ENCODE assay signal across 14 cellular contexts in the genomic region with DNA sequence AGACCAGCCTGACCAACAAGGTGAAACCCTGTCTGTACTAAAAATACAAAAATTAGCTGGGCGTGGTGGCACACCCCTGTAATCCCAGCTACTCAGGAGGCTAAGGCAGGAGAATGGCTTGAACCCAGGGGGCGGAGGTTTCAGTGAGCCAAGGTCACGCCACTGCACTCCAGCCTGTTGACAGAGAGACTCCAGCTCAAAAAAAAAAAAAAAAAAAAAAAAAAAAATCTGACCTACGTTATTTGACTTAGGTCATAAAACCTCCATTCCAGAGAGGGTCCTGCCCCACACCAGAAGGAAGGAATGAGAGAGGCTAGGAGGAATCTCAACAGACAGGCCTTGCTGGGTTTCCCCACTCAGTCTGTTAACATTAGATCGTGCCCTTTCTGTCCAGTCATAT. TPM values are rescaled to one million over a fixed set of nuclear protein-coding genes. Genes with fewer than 3 reads are reported as not detected.
DNase-seq lines count a peak whose midpoint lies in the region; ATAC-seq, FAIRE-seq and TF ChIP-seq lines count a peak whose summit lies in the region.
"Not testable (repeated sequence)": the region's sequence is repeated elsewhere in the genome, so short reads cannot be mapped to it uniquely, and the experiment has no call there.
"Had no signal": no experiment of that assay in that cellular context is flagged by ENCODE, and none has a peak within 500 bp of the region (broad histone marks: within the 10 kb centered on the region; RNA-seq: fewer than 3 reads in every experiment).

No MANE protein-coding gene starts in this region.

- not testable (repeated sequence) for H3K9me3 Mint-ChIP-seq in Caco-2 (ENCODE audit: unreplicated experiment)

- H2AK5ac ChIP-seq in mesenchymal stem cell (ENCODE audit: low read length, severe bottlenecking) = not testable (repeated sequence)

- FAIRE-seq in K562 (lab: Jason Lieb, UNC) = not testable (repeated sequence)

- not testable (repeated sequence) for H2BK15ac ChIP-seq in mesenchymal stem cell (ENCODE audit: low read depth, poor library complexity, severe bottlenecking)

- not testable (repeated sequence) for H3K9me3 ChIP-seq in Caco-2; HCT116 (ENCODE audit: control insufficient read depth in 1 of 2, insufficient read depth in 1 of 2, low read depth in 1 of 2, low read length in 2 of 2); K562 (replicated peaks; ENCODE audit: control insufficient read depth, insufficient read depth, low read depth, low read length); mesenchymal stem cell (ENCODE audit: control insufficient read depth, low read length); smooth muscle cell (replicated peaks; ENCODE audit: low read depth)

- H3K4me3 ChIP-seq in Caco-2 (ENCODE audit: low read depth, low read length); HCT116 (replicated peaks in 1 of 2; ENCODE audit: low read depth in 1 of 2, low read length in 2 of 2); K562; mesenchymal stem cell (ENCODE audit: insufficient read depth in 1 of 2, low read depth in 1 of 2, low read length in 2 of 2); smooth muscle cell: not testable (repeated sequence)

- intact Hi-C loops in Caco-2 (cut with micrococcal nuclease; ENCODE audit: unreplicated experiment); HCT116 (cut with micrococcal nuclease); K562 (cut with micrococcal nuclease): not testable (repeated sequence)

- H3K36me3 Mint-ChIP-seq in Caco-2 (ENCODE audit: insufficient read depth, unreplicated experiment) = not testable (repeated sequence)

- not testable (repeated sequence) for TF ChIP-seq CTCF in Caco-2 (IDR thresholded peaks at IDR 0.05; ENCODE audit: insufficient read depth in 1 of 2, low read depth in 1 of 2, low read length in 1 of 2, severe bottlenecking in 1 of 2, unreplicated experiment in 1 of 2); HCT116 (IDR thresholded peaks at IDR 0.05 in 2 of 3, conservative IDR thresholded peaks at IDR 0.05 in 1 of 3; ENCODE audit: borderline replicate concordance in 1 of 3, insufficient read depth in 1 of 3, low read depth in 2 of 3, low read length in 2 of 3); K562 (IDR thresholded peaks at IDR 0.05 in 2 of 3, conservative IDR thresholded peaks at IDR 0.05 in 1 of 3; ENCODE audit: insufficient read depth in 2 of 3, low read depth in 1 of 3, low read length in 3 of 3); smooth muscle cell (IDR thresholded peaks at IDR 0.05; ENCODE audit: borderline replicate concordance, insufficient read depth, poor library complexity, severe bottlenecking)

- H3K4ac ChIP-seq in mesenchymal stem cell (ENCODE audit: low read depth in 1 of 2, low read length in 2 of 2) = not testable (repeated sequence)

- H3K4me1 Mint-ChIP-seq in Caco-2 (ENCODE audit: low read depth, unreplicated experiment) = peaks cover 16% of the 10 kb centered on the region

- not testable (repeated sequence) for H2BK12ac ChIP-seq in mesenchymal stem cell (ENCODE audit: low read length in 2 of 2)

- WGBS in K562 (ENCODE audit: insufficient coverage, low coverage, missing lambda C conversion rate) = 54% methylated on average over 4 of the region's 5 CpGs
- WGBS in mesenchymal stem cell = 62% methylated on average over 5 of the region's 5 CpGs
- 73% methylated on average over 5 of the region's 5 CpGs for WGBS in smooth muscle cell (ENCODE audit: low lambda C conversion rate)

- not testable (repeated sequence) for H3K18ac ChIP-seq in mesenchymal stem cell (ENCODE audit: low read depth in 1 of 2, low read length in 2 of 2)

- H3K9ac ChIP-seq in HCT116 (ENCODE audit: low read length); K562 (ENCODE audit: insufficient read depth in 1 of 2, low read depth in 2 of 2, low read length in 2 of 2); mesenchymal stem cell (ENCODE audit: low read length); smooth muscle cell (ENCODE audit: low read depth): not testable (repeated sequence)

- H4K20me1 ChIP-seq in HCT116 (ENCODE audit: insufficient read depth); K562 (replicated peaks; ENCODE audit: control insufficient read depth, insufficient read depth, low read length); smooth muscle cell (ENCODE audit: low read depth): not testable (repeated sequence)

- not testable (repeated sequence) for H3K27ac ChIP-seq in HCT116 (ENCODE audit: low read depth, low read length); K562 (ENCODE audit: extremely low read depth, low read depth, low read length); mesenchymal stem cell (ENCODE audit: low read length, poor library complexity, severe bottlenecking)
- H3K27ac ChIP-seq in smooth muscle cell (ENCODE audit: low read depth) = peak overlapping the region; percentile 13

- H4K91ac ChIP-seq in mesenchymal stem cell (ENCODE audit: low read length) = not testable (repeated sequence)

- not testable (repeated sequence) for H4K8ac ChIP-seq in mesenchymal stem cell (ENCODE audit: low read length)

- in situ Hi-C loops in K562 (cut with MboI) = loop anchor here (5.0 kb wide), 1 partner anchor 159 kb away; no protein-coding TSS in a partner anchor

- H3K4me2 ChIP-seq in HCT116 (ENCODE audit: low read length); K562 (ENCODE audit: insufficient read depth, low read length); mesenchymal stem cell (ENCODE audit: low read length, poor library complexity, severe bottlenecking); smooth muscle cell: not testable (repeated sequence)

- not testable (repeated sequence) for TF ChIP-seq RAD21 in HCT116 (IDR thresholded peaks at IDR 0.05; ENCODE audit: low read depth); K562 (CRISPR knock-in tag; conservative IDR thresholded peaks at IDR 0.05 in 1 of 2, IDR thresholded peaks at IDR 0.05 in 1 of 2)

- H3K23ac ChIP-seq in mesenchymal stem cell (ENCODE audit: low read length in 2 of 2) = not testable (repeated sequence)

- not testable (repeated sequence) for H2BK5ac ChIP-seq in mesenchymal stem cell (ENCODE audit: low read depth, low read length, poor library complexity, severe bottlenecking)

- H3F3A ChIP-seq in smooth muscle cell (ENCODE audit: low read depth) = not testable (repeated sequence)

- POLR2A ChIA-PET in Caco-2 (lab: Charles Lee) = interaction anchor here (0.5 to 0.7 kb wide), 16 partner anchors 10 to 479 kb away, joined by 3 to 12 read pairs (median 5); partner anchors contain the start of genes MYO1A, NEMP1 and PTGES3
- POLR2A ChIA-PET in HCT116 (lab: Charles Lee) = interaction anchor here (1.3 kb wide), 1 partner anchor 9 kb away, joined by 4 read pairs; no protein-coding TSS in a partner anchor
- POLR2A ChIA-PET in K562 (lab: Yijun Ruan, JAX) = interaction anchor here (1.0 to 1.3 kb wide), 3 partner anchors 19 to 293 kb away, joined by 3 to 7 read pairs (median 6); partner anchors contain the start of gene NACA

- peak overlapping the region; percentile 15 for H2AFZ ChIP-seq in HCT116 (ENCODE audit: low read depth, low read length, poor library complexity, severe bottlenecking)
- peak overlapping the region; percentile 64; the same call in 1 of the 2 replicates for H2AFZ ChIP-seq in K562 (ENCODE audit: low read depth, low read length)
- H2AFZ ChIP-seq in mesenchymal stem cell (ENCODE audit: low read depth, low read length) = not testable (repeated sequence)
- H2AFZ ChIP-seq in smooth muscle cell (ENCODE audit: low read depth) = peak overlapping the region; percentile 39

- peak overlapping the region; percentile 94 for H3K27ac Mint-ChIP-seq in Caco-2 (ENCODE audit: unreplicated experiment)

- not testable (repeated sequence) for H3K4me3 Mint-ChIP-seq in Caco-2 (ENCODE audit: unreplicated experiment)

- H3K4me1 ChIP-seq in Caco-2 = peaks cover 23% of the 10 kb centered on the region
- H3K4me1 ChIP-seq in HCT116 (ENCODE audit: control insufficient read depth in 1 of 2, insufficient read depth in 2 of 2, low read length in 2 of 2); K562 (replicated peaks in 1 of 2; ENCODE audit: control insufficient read depth in 2 of 2, insufficient read depth in 2 of 2, low read length in 2 of 2); mesenchymal stem cell (ENCODE audit: control insufficient read depth, insufficient read depth, low read depth, low read length); smooth muscle cell (ENCODE audit: low read depth): not testable (repeated sequence)

- not testable (repeated sequence) for H3K27me3 Mint-ChIP-seq in Caco-2 (ENCODE audit: insufficient read depth, unreplicated experiment)

- TF ChIP-seq EP300 in K562 (IDR thresholded peaks at IDR 0.05; ENCODE audit: low read length) = not testable (repeated sequence)

- not testable (repeated sequence) for H3K27me3 ChIP-seq in Caco-2 (replicated peaks; ENCODE audit: control insufficient read depth, insufficient read depth, low read length); smooth muscle cell (ENCODE audit: low read depth)
- H3K27me3 ChIP-seq in HCT116 (ENCODE audit: insufficient read depth, low read length) (peaks cover 23% of the 10 kb centered on the region; the same call in 1 of the 2 replicates), K562 (ENCODE audit: control insufficient read depth in 2 of 2, insufficient read depth in 2 of 2, low read length in 2 of 2) (peaks cover 2 to 11% of the 10 kb centered on the region in 2 experiments), mesenchymal stem cell (ENCODE audit: control insufficient read depth in 1 of 2, insufficient read depth in 1 of 2, low read length in 2 of 2) (peaks cover 34 to 39% of the 10 kb centered on the region in 2 experiments)

- not testable (repeated sequence) for H3K9me2 ChIP-seq in HCT116 (ENCODE audit: insufficient read depth)

- ATAC-seq in HCT116, K562: not testable (repeated sequence)

- H3K36me3 ChIP-seq in Caco-2 (ENCODE audit: control insufficient read depth, insufficient read depth, low read length); HCT116 (ENCODE audit: control insufficient read depth in 1 of 2, insufficient read depth in 2 of 2, low read length in 2 of 2); K562 (ENCODE audit: control insufficient read depth, insufficient read depth, low read length); mesenchymal stem cell (ENCODE audit: control insufficient read depth in 1 of 2, insufficient read depth in 2 of 2, low read depth in 1 of 2, low read length in 2 of 2); smooth muscle cell (ENCODE audit: low read depth): not testable (repeated sequence)

- H3K9me1 ChIP-seq in K562 (ENCODE audit: control insufficient read depth, insufficient read depth, low read length) = not testable (repeated sequence)

- CTCF ChIA-PET in Caco-2 (lab: Charles Lee) (interaction anchor here (0.6 to 2.1 kb wide), 14 partner anchors 8 to 731 kb away, joined by 3 to 29 read pairs (median 4); partner anchors contain the start of genes LRP1, MYO1A and STAT6), HCT116 (lab: Charles Lee) (interaction anchor here (1.1 to 1.6 kb wide), 2 partner anchors 10 to 17 kb away, joined by 5 to 6 read pairs; no protein-coding TSS in a partner anchor), K562 (lab: Yijun Ruan, JAX; ENCODE audit: low intra/inter-chr PET ratio) (interaction anchor here (0.7 kb wide), 1 partner anchor 11 kb away, joined by 3 read pairs; no protein-coding TSS in a partner anchor)

- not testable (repeated sequence) for H3K79me1 ChIP-seq in mesenchymal stem cell (replicated peaks; ENCODE audit: low read length, poor library complexity, severe bottlenecking)

- H2BK120ac ChIP-seq in mesenchymal stem cell (ENCODE audit: low read depth, low read length) = not testable (repeated sequence)

- DNase-seq in Caco-2 (peak; percentile 79 to 83), LoVo (ENCODE audit: low spot score) (peak; percentile 14), islet precursor cell (peak; percentile 79), mesenchymal stem cell (peak; percentile 51)
- not testable (repeated sequence) for DNase-seq in HCT116 (ENCODE audit: low read depth, low spot score); K562 (ENCODE audit: extremely low read depth in 1 of 4, low spot score in 3 of 4); smooth muscle cell (lab: John Stamatoyannopoulos, UW; ENCODE audit: unreplicated experiment)

- RAD21 ChIA-PET in HCT116 (lab: Charles Lee; ENCODE audit: low non-redundant PET in 1 of 2, low total read pairs in 2 of 2, uncharacterized antibody in 2 of 2, unreplicated experiment in 2 of 2) = not testable (repeated sequence)

- TF ChIP-seq POLR2A in HCT116 (IDR thresholded peaks at IDR 0.05; ENCODE audit: borderline replicate concordance, extremely low read depth, insufficient read depth, insufficient read length); K562 (conservative IDR thresholded peaks at IDR 0.05): not testable (repeated sequence)

- H3K14ac ChIP-seq in mesenchymal stem cell (ENCODE audit: low read length in 2 of 2) = not testable (repeated sequence)

- BruUV-seq in Caco-2 (replicated peaks; lab: Mats Ljungman, UMichigan); HCT116 (replicated peaks; lab: Mats Ljungman, UMichigan); K562 (replicated peaks; lab: Mats Ljungman, UMichigan): not testable (repeated sequence)

- H3K79me2 ChIP-seq in HCT116 (ENCODE audit: insufficient read depth, low read length); K562 (ENCODE audit: control insufficient read depth, insufficient read depth, low read length); smooth muscle cell (ENCODE audit: low read depth): not testable (repeated sequence)

RNA-seq across cellular contexts. Expression of gene TAC3, which starts 2.0 kb away (rescaled TPM):
- total RNA-seq in Caco-2 (2022) (1.6 and 3.1 TPM in 2 replicates), HCT116 (2021; ENCODE audit: unreplicated experiment) (not detected), K562 (2014; rRNA removed) (0.64 and 1.9 TPM in 2 replicates), K562 (2014; rRNA removed; fragmentation: Illumina TruSeq; extraction: Trizol) (0.76 and 1.1 TPM in 2 replicates), K562 (2015; rRNA removed; fragmentation: Illumina TruSeq; extraction: Trizol) (1.4 and 1.8 TPM in 2 replicates), K562 (2021) (0.29 and 1.7 TPM in 2 replicates), smooth muscle cell (0.90 and 6.3 TPM in 2 replicates)
- 0.11 and 0.31 TPM in 2 replicates for polyA plus RNA-seq in HCT116 (2012)
- total RNA-seq in K562 (2011; cell fraction: chromatin; rRNA removed; ENCODE audit: low replicate concordance) = 0.92 and 1.2 TPM in 2 replicates
- 1.3 and 2.3 TPM in 2 replicates for total RNA-seq in K562 (2011; cell fraction: nucleolus; rRNA removed)
- 1.8 and 2.0 TPM in 2 replicates for total RNA-seq in K562 (2011; cell fraction: nucleoplasm; rRNA removed)
- polyA plus RNA-seq in K562 (2011; rRNA removed) (0.87 and 2.8 TPM in 2 replicates), K562 (2014; fragmentation: Illumina TruSeq; extraction: Trizol) (2.0 and 2.7 TPM in 2 replicates), K562 (2014; fragmentation: Nextera tagmentation; extraction: Ambion mirVana) (1 to 10 TPM; 2.4 to 2.6 TPM), K562 (2014; rRNA removed) (1.2 and 1.6 TPM in 2 replicates), smooth muscle cell (1.7 and 4.1 TPM in 2 replicates)
- polyA plus RNA-seq in K562 (2011; cell fraction: cytosol; rRNA removed) = 1.5 and 3.6 TPM in 2 replicates
- polyA plus RNA-seq in K562 (2011; cell fraction: nucleus; rRNA removed) = 0.38 and 0.98 TPM in 2 replicates
- 2.9 and 3.1 TPM in 2 replicates for polyA plus RNA-seq in K562 (2012)
- polyA minus RNA-seq in K562 (2011; rRNA and poly(A)+ RNA removed) = 0.39 and 1.1 TPM in 2 replicates
- polyA minus RNA-seq in K562 (2011; cell fraction: cytosol; rRNA and poly(A)+ RNA removed) = 0.95 TPM in 1 of 2 replicates, not detected in the other
- polyA minus RNA-seq in K562 (2011; cell fraction: nucleus; rRNA and poly(A)+ RNA removed) = not detected in 2 replicates
- polyA plus RNA-seq in mesenchymal stem cell (2013, experiment 1 of 2) = 1.3 TPM
- polyA plus RNA-seq in mesenchymal stem cell (2013, experiment 2 of 2) = 0.96 TPM
- total RNA-seq: CD4-positive, alpha-beta T cell; GM12878; HFFc6; HT1080 had no signal
- polyA plus RNA-seq: BJ, IgD-negative memory B cell had no signal

RNA-seq across cellular contexts. Expression of gene ZBTB39, which starts 12.0 kb away (rescaled TPM):
- 12.2 and 12.8 TPM in 2 replicates for total RNA-seq in Caco-2 (2022)
- 12.3 TPM for total RNA-seq in HCT116 (2021; ENCODE audit: unreplicated experiment)
- polyA plus RNA-seq in HCT116 (2012) = 6.6 and 6.9 TPM in 2 replicates
- 23.7 and 34.4 TPM in 2 replicates for total RNA-seq in K562 (2011; cell fraction: chromatin; rRNA removed; ENCODE audit: low replicate concordance)
- total RNA-seq in K562 (2011; cell fraction: nucleolus; rRNA removed) = 21.3 and 23.3 TPM in 2 replicates
- total RNA-seq in K562 (2011; cell fraction: nucleoplasm; rRNA removed) = 23.4 and 26.0 TPM in 2 replicates
- total RNA-seq in K562 (2014; rRNA removed) = 7.7 and 10.3 TPM in 2 replicates
- total RNA-seq in K562 (2014; rRNA removed; fragmentation: Illumina TruSeq; extraction: Trizol) = 8.6 and 9.3 TPM in 2 replicates
- 8.7 TPM in 2 replicates for total RNA-seq in K562 (2015; rRNA removed; fragmentation: Illumina TruSeq; extraction: Trizol)
- 11.5 and 13.3 TPM in 2 replicates for total RNA-seq in K562 (2021)
- polyA plus RNA-seq in K562 (2011; rRNA removed) = 9.6 and 10.4 TPM in 2 replicates
- polyA plus RNA-seq in K562 (2011; cell fraction: cytosol; rRNA removed) = 8.7 and 11.6 TPM in 2 replicates
- 13.1 and 14.4 TPM in 2 replicates for polyA plus RNA-seq in K562 (2011; cell fraction: nucleus; rRNA removed)
- polyA plus RNA-seq in K562 (2012) = 7.2 and 7.5 TPM in 2 replicates
- polyA plus RNA-seq in K562 (2014; fragmentation: Illumina TruSeq; extraction: Trizol) = 10.9 and 11.6 TPM in 2 replicates
- polyA plus RNA-seq in K562 (2014; fragmentation: Nextera tagmentation; extraction: Ambion mirVana) = 1 to 10 TPM; 3.3 to 3.4 TPM
- polyA plus RNA-seq in K562 (2014; rRNA removed) = 8.2 and 8.6 TPM in 2 replicates
- 14.8 and 17.1 TPM in 2 replicates for polyA minus RNA-seq in K562 (2011; rRNA and poly(A)+ RNA removed)
- 8.0 and 9.3 TPM in 2 replicates for polyA minus RNA-seq in K562 (2011; cell fraction: cytosol; rRNA and poly(A)+ RNA removed)
- polyA minus RNA-seq in K562 (2011; cell fraction: nucleus; rRNA and poly(A)+ RNA removed) = 13.3 and 21.2 TPM in 2 replicates
- 2.9 TPM for polyA plus RNA-seq in mesenchymal stem cell (2013, experiment 1 of 2)
- 3.0 TPM for polyA plus RNA-seq in mesenchymal stem cell (2013, experiment 2 of 2)
- 7.3 and 8.5 TPM in 2 replicates for total RNA-seq in smooth muscle cell
- 2.6 and 3.6 TPM in 2 replicates for polyA plus RNA-seq in smooth muscle cell

RNA-seq across cellular contexts. Expression of gene MYO1A, which starts 31.6 kb away (rescaled TPM):
- total RNA-seq in Caco-2 (2022) (9.3 and 11.9 TPM in 2 replicates), HCT116 (2021; ENCODE audit: unreplicated experiment) (0.76 TPM), K562 (2014; rRNA removed) (0.08 and 0.09 TPM in 2 replicates), K562 (2014; rRNA removed; fragmentation: Illumina TruSeq; extraction: Trizol) (0.06 and 0.29 TPM in 2 replicates), K562 (2015; rRNA removed; fragmentation: Illumina TruSeq; extraction: Trizol) (0.08 and 0.14 TPM in 2 replicates), K562 (2021) (0.18 and 0.29 TPM in 2 replicates), smooth muscle cell (not detected in 2 replicates)
- polyA plus RNA-seq in HCT116 (2012) = 0.49 and 0.69 TPM in 2 replicates
- total RNA-seq in K562 (2011; cell fraction: chromatin; rRNA removed; ENCODE audit: low replicate concordance) = 0.35 and 1.0 TPM in 2 replicates
- total RNA-seq in K562 (2011; cell fraction: nucleolus; rRNA removed) = 0.79 and 1.5 TPM in 2 replicates
- 0.51 and 0.99 TPM in 2 replicates for total RNA-seq in K562 (2011; cell fraction: nucleoplasm; rRNA removed)
- polyA plus RNA-seq in K562 (2011; rRNA removed) (0.14 and 0.18 TPM in 2 replicates), K562 (2014; fragmentation: Illumina TruSeq; extraction: Trizol) (0.03 and 0.54 TPM in 2 replicates), K562 (2014; fragmentation: Nextera tagmentation; extraction: Ambion mirVana) (not detected), K562 (2014; rRNA removed) (0.08 and 0.20 TPM in 2 replicates), smooth muscle cell (not detected in 2 replicates)
- 0.03 TPM in 1 of 2 replicates, not detected in the other for polyA plus RNA-seq in K562 (2011; cell fraction: cytosol; rRNA removed)
- polyA plus RNA-seq in K562 (2011; cell fraction: nucleus; rRNA removed) = 0.23 and 0.91 TPM in 2 replicates
- 0.08 and 0.11 TPM in 2 replicates for polyA plus RNA-seq in K562 (2012)
- 0.06 TPM in 1 of 2 replicates, not detected in the other for polyA minus RNA-seq in K562 (2011; rRNA and poly(A)+ RNA removed)
- polyA minus RNA-seq in K562 (2011; cell fraction: cytosol; rRNA and poly(A)+ RNA removed) = not detected in 2 replicates
- polyA minus RNA-seq in K562 (2011; cell fraction: nucleus; rRNA and poly(A)+ RNA removed) = 0.13 and 1.1 TPM in 2 replicates
- not detected for polyA plus RNA-seq in mesenchymal stem cell (2013, experiment 1 of 2)
- polyA plus RNA-seq in mesenchymal stem cell (2013, experiment 2 of 2) = not detected
- total RNA-seq: G401, HT1080 had no signal
- polyA plus RNA-seq: IgD-negative memory B cell had no signal
